ENCODE assay signal across 1 cellular context in the genomic region with DNA sequence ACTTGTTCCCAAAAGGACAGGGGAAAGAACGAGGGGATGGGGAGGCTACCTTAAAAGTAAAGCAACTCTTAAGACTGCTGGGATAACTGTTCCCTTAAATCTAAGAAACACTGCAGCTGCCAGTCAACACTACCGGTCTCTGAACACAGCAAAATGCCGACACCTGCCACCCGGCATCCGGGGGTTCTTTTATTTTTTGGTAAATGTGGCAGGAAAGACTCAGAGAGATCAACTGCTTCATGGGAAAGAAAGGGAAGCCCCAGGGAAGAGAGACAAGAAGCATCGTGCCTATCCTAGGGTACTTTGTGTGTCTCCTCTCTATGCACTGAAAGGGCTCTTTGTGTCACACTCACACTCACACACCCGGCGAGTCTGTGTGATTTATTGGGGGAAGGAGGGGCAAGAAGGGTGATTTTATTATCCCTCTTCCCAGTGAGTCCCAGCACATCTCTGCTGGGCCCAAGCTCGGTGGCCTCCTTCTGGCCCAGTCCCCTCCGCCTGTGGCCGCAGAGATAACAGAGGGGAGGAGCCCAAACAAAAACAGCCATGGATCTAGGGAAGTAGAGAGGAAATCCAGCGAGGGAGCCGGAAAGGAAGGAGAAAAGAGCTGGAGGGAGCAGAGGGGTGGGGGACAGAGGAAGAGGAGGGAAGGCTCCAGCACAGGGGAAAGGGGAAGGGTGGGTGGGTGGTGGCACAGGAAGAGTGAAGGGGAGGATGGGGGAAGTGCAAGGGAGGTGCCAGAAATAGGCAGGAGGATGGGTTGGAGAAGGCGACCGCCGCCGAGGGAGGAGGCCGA.
TF ChIP-seq lines count a peak whose summit lies in the region.

No MANE protein-coding gene starts in this region.

TF ChIP-seq in K562, 482 proteins besides CTCF, POLR2A, EP300 and RAD21 (continued from another document and continues in another):
- TF ChIP-seq PTBP1 (IDR thresholded peaks at IDR 0.05; ENCODE audit: low read depth, low read length) (no peak), ZNF24 (IDR thresholded peaks at IDR 0.05) (no peak), ETV6 (IDR thresholded peaks at IDR 0.05; ENCODE audit: borderline replicate concordance in 1 of 2, low read depth in 2 of 2, low read length in 1 of 2) (no peak), ETV6 (CRISPR knock-in tag; IDR thresholded peaks at IDR 0.05; ENCODE audit: borderline replicate concordance) (no peak), SIRT6 (IDR thresholded peaks at IDR 0.05; ENCODE audit: low read depth, low read length) (no peak), ZNF354B (CRISPR knock-in tag; IDR thresholded peaks at IDR 0.05) (no peak), RCOR1 (IDR thresholded peaks at IDR 0.05; ENCODE audit: borderline replicate concordance in 1 of 2, low read depth in 2 of 2, low read length in 2 of 2) (peak in 1 of 2 experiments; percentile 50; a peak in 1 of 4 replicates), SRSF9 (IDR thresholded peaks at IDR 0.05; ENCODE audit: borderline replicate concordance, low read depth, low read length) (no peak), ZNF121 (CRISPR knock-in tag; conservative IDR thresholded peaks at IDR 0.05) (no peak), SMAD2 (IDR thresholded peaks at IDR 0.05; ENCODE audit: low read depth, low read length) (no peak), DPF2 (IDR thresholded peaks at IDR 0.05) (peak; percentile 82), SREBF2 (CRISPR knock-in tag; IDR thresholded peaks at IDR 0.05) (no peak), ZNF239 (CRISPR knock-in tag; IDR thresholded peaks at IDR 0.05) (no peak), ZNF717 (CRISPR knock-in tag; IDR thresholded peaks at IDR 0.05) (no peak), ZNF253 (CRISPR knock-in tag; conservative IDR thresholded peaks at IDR 0.05) (no peak), GATA2 (CRISPR knock-in tag; IDR thresholded peaks at IDR 0.05) (peak; percentile 37; the same call in 1 of the 2 replicates), CBX3 (IDR thresholded peaks at IDR 0.05; ENCODE audit: borderline replicate concordance in 1 of 2, low read length in 2 of 2) (no peak), GATAD2A (IDR thresholded peaks at IDR 0.05) (0 out of 2 replicates have a peak, but pooled peaks have one; percentile 36), KDM1A (IDR thresholded peaks at IDR 0.05) (0 out of 4 replicates have a peak, but pooled peaks of 1 of the 2 experiments have one; percentile 42), C11orf30 (IDR thresholded peaks at IDR 0.05; ENCODE audit: low read depth) (no peak), SMARCE1 (IDR thresholded peaks at IDR 0.05) (peak; percentile 73)
- TF ChIP-seq, protein P1, sequence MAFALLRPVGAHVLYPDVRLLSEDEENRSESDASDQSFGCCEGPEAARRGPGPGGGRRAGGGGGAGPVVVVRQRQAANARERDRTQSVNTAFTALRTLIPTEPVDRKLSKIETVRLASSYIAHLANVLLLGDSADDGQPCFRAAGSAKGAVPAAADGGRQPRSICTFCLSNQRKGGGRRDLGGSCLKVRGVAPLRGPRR (CRISPR knock-in tag; IDR thresholded peaks at IDR 0.05), result no peak
- TF ChIP-seq, protein P2, sequence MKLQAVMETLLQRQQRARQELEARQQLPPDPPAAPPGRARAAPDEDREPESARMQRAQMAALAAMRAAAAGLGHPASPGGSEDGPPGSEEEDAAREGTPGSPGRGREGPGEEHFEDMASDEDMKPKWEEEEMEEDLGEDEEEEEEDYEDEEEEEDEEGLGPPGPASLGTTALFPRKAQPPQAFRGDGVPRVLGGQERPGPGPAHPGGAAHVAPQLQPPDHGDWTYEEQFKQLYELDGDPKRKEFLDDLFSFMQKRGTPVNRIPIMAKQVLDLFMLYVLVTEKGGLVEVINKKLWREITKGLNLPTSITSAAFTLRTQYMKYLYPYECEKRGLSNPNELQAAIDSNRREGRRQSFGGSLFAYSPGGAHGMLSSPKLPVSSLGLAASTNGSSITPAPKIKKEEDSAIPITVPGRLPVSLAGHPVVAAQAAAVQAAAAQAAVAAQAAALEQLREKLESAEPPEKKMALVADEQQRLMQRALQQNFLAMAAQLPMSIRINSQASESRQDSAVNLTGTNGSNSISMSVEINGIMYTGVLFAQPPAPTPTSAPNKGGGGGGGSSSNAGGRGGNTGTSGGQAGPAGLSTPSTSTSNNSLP (IDR thresholded peaks at IDR 0.05; ENCODE audit: borderline replicate concordance, low read depth, low read length), result no peak
- TF ChIP-seq, protein P3, sequence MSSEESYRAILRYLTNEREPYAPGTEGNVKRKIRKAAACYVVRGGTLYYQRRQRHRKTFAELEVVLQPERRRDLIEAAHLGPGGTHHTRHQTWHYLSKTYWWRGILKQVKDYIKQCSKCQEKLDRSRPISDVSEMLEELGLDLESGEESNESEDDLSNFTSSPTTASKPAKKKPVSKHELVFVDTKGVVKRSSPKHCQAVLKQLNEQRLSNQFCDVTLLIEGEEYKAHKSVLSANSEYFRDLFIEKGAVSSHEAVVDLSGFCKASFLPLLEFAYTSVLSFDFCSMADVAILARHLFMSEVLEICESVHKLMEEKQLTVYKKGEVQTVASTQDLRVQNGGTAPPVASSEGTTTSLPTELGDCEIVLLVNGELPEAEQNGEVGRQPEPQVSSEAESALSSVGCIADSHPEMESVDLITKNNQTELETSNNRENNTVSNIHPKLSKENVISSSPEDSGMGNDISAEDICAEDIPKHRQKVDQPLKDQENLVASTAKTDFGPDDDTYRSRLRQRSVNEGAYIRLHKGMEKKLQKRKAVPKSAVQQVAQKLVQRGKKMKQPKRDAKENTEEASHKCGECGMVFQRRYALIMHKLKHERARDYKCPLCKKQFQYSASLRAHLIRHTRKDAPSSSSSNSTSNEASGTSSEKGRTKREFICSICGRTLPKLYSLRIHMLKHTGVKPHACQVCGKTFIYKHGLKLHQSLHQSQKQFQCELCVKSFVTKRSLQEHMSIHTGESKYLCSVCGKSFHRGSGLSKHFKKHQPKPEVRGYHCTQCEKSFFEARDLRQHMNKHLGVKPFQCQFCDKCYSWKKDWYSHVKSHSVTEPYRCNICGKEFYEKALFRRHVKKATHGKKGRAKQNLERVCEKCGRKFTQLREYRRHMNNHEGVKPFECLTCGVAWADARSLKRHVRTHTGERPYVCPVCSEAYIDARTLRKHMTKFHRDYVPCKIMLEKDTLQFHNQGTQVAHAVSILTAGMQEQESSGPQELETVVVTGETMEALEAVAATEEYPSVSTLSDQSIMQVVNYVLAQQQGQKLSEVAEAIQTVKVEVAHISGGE (CRISPR knock-in tag; IDR thresholded peaks at IDR 0.05), result 0 out of 6 replicates have a peak, but pooled peaks of 1 of the 3 experiments have one; percentile 44
- TF ChIP-seq, protein P4, sequence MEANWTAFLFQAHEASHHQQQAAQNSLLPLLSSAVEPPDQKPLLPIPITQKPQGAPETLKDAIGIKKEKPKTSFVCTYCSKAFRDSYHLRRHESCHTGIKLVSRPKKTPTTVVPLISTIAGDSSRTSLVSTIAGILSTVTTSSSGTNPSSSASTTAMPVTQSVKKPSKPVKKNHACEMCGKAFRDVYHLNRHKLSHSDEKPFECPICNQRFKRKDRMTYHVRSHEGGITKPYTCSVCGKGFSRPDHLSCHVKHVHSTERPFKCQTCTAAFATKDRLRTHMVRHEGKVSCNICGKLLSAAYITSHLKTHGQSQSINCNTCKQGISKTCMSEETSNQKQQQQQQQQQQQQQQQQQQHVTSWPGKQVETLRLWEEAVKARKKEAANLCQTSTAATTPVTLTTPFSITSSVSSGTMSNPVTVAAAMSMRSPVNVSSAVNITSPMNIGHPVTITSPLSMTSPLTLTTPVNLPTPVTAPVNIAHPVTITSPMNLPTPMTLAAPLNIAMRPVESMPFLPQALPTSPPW (CRISPR knock-in tag; IDR thresholded peaks at IDR 0.05), result peak; percentile 67
- TF ChIP-seq, protein P5, sequence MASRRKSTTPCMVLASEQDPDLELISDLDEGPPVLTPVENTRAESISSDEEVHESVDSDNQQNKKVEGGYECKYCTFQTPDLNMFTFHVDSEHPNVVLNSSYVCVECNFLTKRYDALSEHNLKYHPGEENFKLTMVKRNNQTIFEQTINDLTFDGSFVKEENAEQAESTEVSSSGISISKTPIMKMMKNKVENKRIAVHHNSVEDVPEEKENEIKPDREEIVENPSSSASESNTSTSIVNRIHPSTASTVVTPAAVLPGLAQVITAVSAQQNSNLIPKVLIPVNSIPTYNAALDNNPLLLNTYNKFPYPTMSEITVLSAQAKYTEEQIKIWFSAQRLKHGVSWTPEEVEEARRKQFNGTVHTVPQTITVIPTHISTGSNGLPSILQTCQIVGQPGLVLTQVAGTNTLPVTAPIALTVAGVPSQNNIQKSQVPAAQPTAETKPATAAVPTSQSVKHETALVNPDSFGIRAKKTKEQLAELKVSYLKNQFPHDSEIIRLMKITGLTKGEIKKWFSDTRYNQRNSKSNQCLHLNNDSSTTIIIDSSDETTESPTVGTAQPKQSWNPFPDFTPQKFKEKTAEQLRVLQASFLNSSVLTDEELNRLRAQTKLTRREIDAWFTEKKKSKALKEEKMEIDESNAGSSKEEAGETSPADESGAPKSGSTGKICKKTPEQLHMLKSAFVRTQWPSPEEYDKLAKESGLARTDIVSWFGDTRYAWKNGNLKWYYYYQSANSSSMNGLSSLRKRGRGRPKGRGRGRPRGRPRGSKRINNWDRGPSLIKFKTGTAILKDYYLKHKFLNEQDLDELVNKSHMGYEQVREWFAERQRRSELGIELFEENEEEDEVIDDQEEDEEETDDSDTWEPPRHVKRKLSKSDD (conservative IDR thresholded peaks at IDR 0.05; ENCODE audit: low read length), result no peak
- TF ChIP-seq, protein P6, sequence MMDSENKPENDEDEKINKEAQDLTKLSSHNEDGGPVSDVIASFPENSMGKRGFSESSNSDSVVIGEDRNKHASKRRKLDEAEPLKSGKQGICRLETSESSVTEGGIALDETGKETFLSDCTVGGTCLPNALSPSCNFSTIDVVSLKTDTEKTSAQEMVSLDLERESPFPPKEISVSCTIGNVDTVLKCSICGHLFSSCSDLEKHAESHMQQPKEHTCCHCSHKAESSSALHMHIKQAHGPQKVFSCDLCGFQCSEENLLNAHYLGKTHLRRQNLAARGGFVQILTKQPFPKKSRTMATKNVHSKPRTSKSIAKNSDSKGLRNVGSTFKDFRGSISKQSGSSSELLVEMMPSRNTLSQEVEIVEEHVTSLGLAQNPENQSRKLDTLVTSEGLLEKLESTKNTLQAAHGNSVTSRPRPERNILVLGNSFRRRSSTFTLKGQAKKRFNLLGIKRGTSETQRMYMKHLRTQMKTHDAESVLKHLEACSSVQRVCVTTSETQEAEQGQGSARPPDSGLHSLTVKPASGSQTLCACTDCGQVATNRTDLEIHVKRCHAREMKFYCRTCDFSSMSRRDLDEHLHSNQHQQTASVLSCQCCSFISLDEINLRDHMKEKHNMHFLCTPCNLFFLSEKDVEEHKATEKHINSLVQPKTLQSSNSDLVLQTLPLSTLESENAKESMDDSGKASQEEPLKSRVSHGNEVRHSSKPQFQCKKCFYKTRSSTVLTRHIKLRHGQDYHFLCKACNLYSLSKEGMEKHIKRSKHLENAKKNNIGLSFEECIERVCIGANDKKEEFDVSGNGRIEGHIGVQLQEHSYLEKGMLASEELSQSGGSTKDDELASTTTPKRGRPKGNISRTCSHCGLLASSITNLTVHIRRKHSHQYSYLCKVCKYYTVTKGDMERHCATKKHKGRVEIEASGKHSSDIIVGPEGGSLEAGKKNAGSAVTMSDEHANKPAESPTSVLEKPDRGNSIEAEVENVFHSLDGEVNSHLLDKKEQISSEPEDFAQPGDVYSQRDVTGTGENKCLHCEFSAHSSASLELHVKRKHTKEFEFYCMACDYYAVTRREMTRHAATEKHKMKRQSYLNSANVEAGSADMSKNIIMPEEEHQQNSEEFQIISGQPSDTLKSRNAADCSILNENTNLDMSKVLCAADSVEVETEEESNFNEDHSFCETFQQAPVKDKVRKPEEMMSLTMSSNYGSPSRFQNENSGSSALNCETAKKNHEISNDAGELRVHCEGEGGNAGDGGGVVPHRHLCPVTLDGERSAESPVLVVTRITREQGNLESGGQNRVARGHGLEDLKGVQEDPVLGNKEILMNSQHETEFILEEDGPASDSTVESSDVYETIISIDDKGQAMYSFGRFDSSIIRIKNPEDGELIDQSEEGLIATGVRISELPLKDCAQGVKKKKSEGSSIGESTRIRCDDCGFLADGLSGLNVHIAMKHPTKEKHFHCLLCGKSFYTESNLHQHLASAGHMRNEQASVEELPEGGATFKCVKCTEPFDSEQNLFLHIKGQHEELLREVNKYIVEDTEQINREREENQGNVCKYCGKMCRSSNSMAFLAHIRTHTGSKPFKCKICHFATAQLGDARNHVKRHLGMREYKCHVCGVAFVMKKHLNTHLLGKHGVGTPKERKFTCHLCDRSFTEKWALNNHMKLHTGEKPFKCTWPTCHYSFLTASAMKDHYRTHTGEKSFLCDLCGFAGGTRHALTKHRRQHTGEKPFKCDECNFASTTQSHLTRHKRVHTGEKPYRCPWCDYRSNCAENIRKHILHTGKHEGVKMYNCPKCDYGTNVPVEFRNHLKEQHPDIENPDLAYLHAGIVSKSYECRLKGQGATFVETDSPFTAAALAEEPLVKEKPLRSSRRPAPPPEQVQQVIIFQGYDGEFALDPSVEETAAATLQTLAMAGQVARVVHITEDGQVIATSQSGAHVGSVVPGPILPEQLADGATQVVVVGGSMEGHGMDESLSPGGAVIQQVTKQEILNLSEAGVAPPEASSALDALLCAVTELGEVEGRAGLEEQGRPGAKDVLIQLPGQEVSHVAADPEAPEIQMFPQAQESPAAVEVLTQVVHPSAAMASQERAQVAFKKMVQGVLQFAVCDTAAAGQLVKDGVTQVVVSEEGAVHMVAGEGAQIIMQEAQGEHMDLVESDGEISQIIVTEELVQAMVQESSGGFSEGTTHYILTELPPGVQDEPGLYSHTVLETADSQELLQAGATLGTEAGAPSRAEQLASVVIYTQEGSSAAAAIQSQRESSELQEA (IDR thresholded peaks at IDR 0.05; ENCODE audit: low read depth), result no peak
- TF ChIP-seq, protein P7, sequence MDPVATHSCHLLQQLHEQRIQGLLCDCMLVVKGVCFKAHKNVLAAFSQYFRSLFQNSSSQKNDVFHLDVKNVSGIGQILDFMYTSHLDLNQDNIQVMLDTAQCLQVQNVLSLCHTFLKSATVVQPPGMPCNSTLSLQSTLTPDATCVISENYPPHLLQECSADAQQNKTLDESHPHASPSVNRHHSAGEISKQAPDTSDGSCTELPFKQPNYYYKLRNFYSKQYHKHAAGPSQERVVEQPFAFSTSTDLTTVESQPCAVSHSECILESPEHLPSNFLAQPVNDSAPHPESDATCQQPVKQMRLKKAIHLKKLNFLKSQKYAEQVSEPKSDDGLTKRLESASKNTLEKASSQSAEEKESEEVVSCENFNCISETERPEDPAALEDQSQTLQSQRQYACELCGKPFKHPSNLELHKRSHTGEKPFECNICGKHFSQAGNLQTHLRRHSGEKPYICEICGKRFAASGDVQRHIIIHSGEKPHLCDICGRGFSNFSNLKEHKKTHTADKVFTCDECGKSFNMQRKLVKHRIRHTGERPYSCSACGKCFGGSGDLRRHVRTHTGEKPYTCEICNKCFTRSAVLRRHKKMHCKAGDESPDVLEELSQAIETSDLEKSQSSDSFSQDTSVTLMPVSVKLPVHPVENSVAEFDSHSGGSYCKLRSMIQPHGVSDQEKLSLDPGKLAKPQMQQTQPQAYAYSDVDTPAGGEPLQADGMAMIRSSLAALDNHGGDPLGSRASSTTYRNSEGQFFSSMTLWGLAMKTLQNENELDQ (CRISPR knock-in tag; IDR thresholded peaks at IDR 0.05; ENCODE audit: borderline replicate concordance), result no peak
